ENCODE assay signal across 15 cellular contexts in the genomic region with DNA sequence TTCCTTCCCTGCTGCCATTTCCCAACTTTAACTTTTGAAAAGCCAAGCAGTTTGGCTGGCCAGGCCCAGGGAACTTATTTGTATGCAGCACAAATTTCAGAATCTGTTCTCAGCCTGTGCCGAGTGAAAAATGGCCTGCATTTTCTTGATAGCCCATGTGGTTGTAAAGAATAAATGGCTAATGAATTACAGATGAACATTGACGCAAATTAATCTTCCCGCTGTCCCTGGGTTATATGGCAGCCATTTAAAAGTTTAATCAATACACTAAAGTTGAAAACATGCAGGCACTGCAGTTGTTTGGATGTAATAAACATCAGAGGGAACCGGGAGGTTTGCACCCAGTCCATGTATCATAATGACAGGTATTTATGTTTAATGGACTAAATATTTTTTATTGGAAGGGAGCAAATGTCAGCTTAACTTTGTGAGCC.
"Had no signal": no experiment of that assay in that cellular context is flagged by ENCODE, and none has a peak within 500 bp of the region (broad histone marks: within the 10 kb centered on the region; RNA-seq: fewer than 3 reads in every experiment).

No MANE protein-coding gene starts in this region.

- H3K27me3 ChIP-seq: adrenal gland, brain microvascular endothelial cell, stomach, thyroid gland had no signal

- H3K27ac ChIP-seq: adrenal gland, brain microvascular endothelial cell, thyroid gland had no signal

- H3K27ac Mint-ChIP-seq: activated CD4-positive, alpha-beta T cell treated with anti-CD3 and anti-CD28 coated beads, Interleukin-2, amount 10 ng/mL, durations not matched to agents 7 days and 5 days; activated naive CD4-positive, alpha-beta T cell treated with anti-CD3 and anti-CD28 coated beads, Interleukin-2, amount 10 ng/mL, durations not matched to agents 7 days and 5 days; activated T-helper 17 cell treated with anti-CD3 and anti-CD28 coated beads, Interleukin-2, amount 50 U/mL, for 72 hours; immature natural killer cell; WTC11 had no signal

- H3K4me3 ChIP-seq: adrenal gland, lung, stomach, thyroid gland had no signal

- H3K9me3 Mint-ChIP-seq: activated naive CD4-positive, alpha-beta T cell treated with anti-CD3 and anti-CD28 coated beads, Interleukin-2, amount 10 ng/mL, durations not matched to agents 7 days and 5 days had no signal

- H3K4me3 Mint-ChIP-seq: activated CD4-positive, alpha-beta T cell treated with anti-CD3 and anti-CD28 coated beads, Interleukin-2, amount 10 ng/mL, durations not matched to agents 7 days and 5 days; activated naive CD4-positive, alpha-beta T cell treated with anti-CD3 and anti-CD28 coated beads, Interleukin-2, amount 10 ng/mL, durations not matched to agents 7 days and 5 days; activated T-helper 17 cell treated with anti-CD3 and anti-CD28 coated beads, Interleukin-2, amount 50 U/mL, for 72 hours; immature natural killer cell; nephron progenitor cell; WTC11 had no signal

- ATAC-seq: activated T-helper 17 cell treated with anti-CD3 and anti-CD28 coated beads, Interleukin-2, amount 50 U/mL, for 72 hours; SK-N-SH treated with all-trans-retinoic acid at 6 μM for 48 hours; WTC11 had no signal

- H3K27me3 Mint-ChIP-seq: activated CD4-positive, alpha-beta T cell treated with anti-CD3 and anti-CD28 coated beads, Interleukin-2, amount 10 ng/mL, durations not matched to agents 7 days and 5 days; activated naive CD4-positive, alpha-beta T cell treated with anti-CD3 and anti-CD28 coated beads, Interleukin-2, amount 10 ng/mL, durations not matched to agents 7 days and 5 days; activated T-helper 17 cell treated with anti-CD3 and anti-CD28 coated beads, Interleukin-2, amount 50 U/mL, for 72 hours had no signal

- H3K4me1 Mint-ChIP-seq: activated CD4-positive, alpha-beta T cell treated with anti-CD3 and anti-CD28 coated beads, Interleukin-2, amount 10 ng/mL, durations not matched to agents 7 days and 5 days; activated naive CD4-positive, alpha-beta T cell treated with anti-CD3 and anti-CD28 coated beads, Interleukin-2, amount 10 ng/mL, durations not matched to agents 7 days and 5 days; activated T-helper 17 cell treated with anti-CD3 and anti-CD28 coated beads, Interleukin-2, amount 50 U/mL, for 72 hours; immature natural killer cell had no signal

- H3K9me3 ChIP-seq: adrenal gland, stomach, thyroid gland had no signal

- H3K36me3 ChIP-seq: adrenal gland, brain microvascular endothelial cell, stomach, thyroid gland had no signal

- DNase-seq: activated CD4-positive, alpha-beta T cell treated with anti-CD3 and anti-CD28 coated beads, Interleukin-2, amount 10 ng/mL, durations not matched to agents 7 days and 5 days; activated naive CD4-positive, alpha-beta T cell treated with anti-CD3 and anti-CD28 coated beads, Interleukin-2, amount 10 ng/mL, durations not matched to agents 7 days and 5 days; activated T-cell treated with anti-CD3 and anti-CD28 coated beads for 4 hours; brain microvascular endothelial cell; glutamatergic neuron; immature natural killer cell; nephron progenitor cell; stimulated activated CD4-positive, alpha-beta T cell treated with anti-CD3 and anti-CD28 coated beads, Interleukin-2, amount 100 ng/mL, for 48 hours; stomach had no signal

- H3K4me1 ChIP-seq: adrenal gland, thyroid gland had no signal

- H3K36me3 Mint-ChIP-seq: activated naive CD4-positive, alpha-beta T cell treated with anti-CD3 and anti-CD28 coated beads, Interleukin-2, amount 10 ng/mL, durations not matched to agents 7 days and 5 days; immature natural killer cell; WTC11 had no signal
